11 cellular contexts compared by ENCODE assay signal in genomic region chr5:139276426-139276825, GRCh38. TPM values are rescaled to one million over a fixed set of nuclear protein-coding genes. Genes with fewer than 3 reads are reported as not detected.
DNase-seq lines count a peak whose midpoint lies in the region; ATAC-seq and TF ChIP-seq lines count a peak whose summit lies in the region.
"Had no signal": no experiment of that assay in that cellular context is flagged by ENCODE, and none has a peak within 500 bp of the region (broad histone marks: within the 10 kb centered on the region; RNA-seq: fewer than 3 reads in every experiment).

No MANE protein-coding gene starts in this region.

- DNase-seq in activated CD4-positive, alpha-beta T cell treated with anti-CD3 and anti-CD28 coated beads, Interleukin-2, amount 10 ng/mL, durations not matched to agents 7 days and 5 days: no peak
- DNase-seq in activated CD4-positive, alpha-beta T cell treated with anti-CD3 and anti-CD28 coated beads, Interleukin-2, amount 50 U/mL, for 1 hour: no peak
- peak; percentile 85 for DNase-seq in LNCaP clone FGC (ENCODE audit: low read depth)
- DNase-seq in dorsolateral prefrontal cortex: no peak
- no peak for DNase-seq in NCI-H2081 treated with DMSO at 0.1 percent for 48 hours (lab: John Stamatoyannopoulos, UW)
- DNase-seq in activated effector memory CD4-positive, alpha-beta T cell treated with Interleukin-2 at 50 U/mL for 16 hours: no peak
- DNase-seq: NCI-H1417 treated with DMSO at 0.1 percent for 48 hours; stimulated activated CD4-positive, alpha-beta T cell treated with anti-CD3 and anti-CD28 coated beads, Interleukin-4, amount 100 ng/mL, for 24 hours had no signal

- H3K4me3 ChIP-seq in LNCaP clone FGC (ENCODE audit: low read depth, low read length) (peak overlapping the region; percentile 98), dorsolateral prefrontal cortex (peak overlapping the region in 1 of 59 donors; percentile 2), skeletal muscle tissue (ENCODE audit: low read length in 3 of 3) (no peak overlapping the region)

- intact Hi-C loops in dorsolateral prefrontal cortex (cut with DNase I): loop anchor here in 1 of 2 donors (10.0 kb wide), 1 partner anchor 238 kb away; no protein-coding TSS in a partner anchor

- H3K27me3 ChIP-seq in dorsolateral prefrontal cortex: no peaks in the 10 kb centered on the region
- no peaks in the 10 kb centered on the region for H3K27me3 ChIP-seq in skeletal muscle tissue (ENCODE audit: control insufficient read depth in 3 of 3, insufficient read depth in 3 of 3, low read length in 3 of 3)

- H3K27ac Mint-ChIP-seq in activated CD4-positive, alpha-beta T cell treated with anti-CD3 and anti-CD28 coated beads, Interleukin-2, amount 10 ng/mL, durations not matched to agents 7 days and 5 days: no peak overlapping the region

- TF ChIP-seq CTCF in LNCaP clone FGC (IDR thresholded peaks at IDR 0.05; ENCODE audit: control insufficient read depth, extremely low read depth, insufficient read depth) (no peak), dorsolateral prefrontal cortex (IDR thresholded peaks at IDR 0.05 in 54 of 56, conservative IDR thresholded peaks at IDR 0.05 in 2 of 56; ENCODE audit: low read depth in 1 of 56, partially characterized antibody in 56 of 56) (no peak)

- peak overlapping the region; percentile 70 for H3K4me3 Mint-ChIP-seq in activated CD4-positive, alpha-beta T cell treated with anti-CD3 and anti-CD28 coated beads, Interleukin-2, amount 10 ng/mL, durations not matched to agents 7 days and 5 days

- peak overlapping the region in 49 of 59 donors; percentile 4 to 88 (median 71) for H3K27ac ChIP-seq in dorsolateral prefrontal cortex
- peak overlapping the region; percentile 64 for H3K27ac ChIP-seq in skeletal muscle tissue (ENCODE audit: low read depth, low read length)

- no peak overlapping the region for H3K9ac ChIP-seq in skeletal muscle tissue (ENCODE audit: low read depth in 1 of 3, low read length in 3 of 3)

- no peaks in the 10 kb centered on the region for H3K9me3 Mint-ChIP-seq in activated CD4-positive, alpha-beta T cell treated with anti-CD3 and anti-CD28 coated beads, Interleukin-2, amount 10 ng/mL, durations not matched to agents 7 days and 5 days

- CTCF ChIA-PET in activated CD4-positive, alpha-beta T cell treated with anti-CD3 and anti-CD28 coated beads, Interleukin-2, amount 10 ng/mL, durations not matched to agents 7 days and 5 days (lab: Charles Lee): interaction anchor here (0.7 to 1.7 kb wide), 10 partner anchors 10 to 923 kb away, joined by 3 to 5 read pairs (median 3); partner anchors contain the start of gene PROB1

- H3K36me3 Mint-ChIP-seq in activated CD4-positive, alpha-beta T cell treated with anti-CD3 and anti-CD28 coated beads, Interleukin-2, amount 10 ng/mL, durations not matched to agents 7 days and 5 days (ENCODE audit: low read depth): peaks cover 36% of the 10 kb centered on the region
- H3K36me3 Mint-ChIP-seq: brain had no signal

- peaks cover 44 to 76% (median 46%) of the 10 kb centered on the region in 3 donors for H3K4me1 ChIP-seq in skeletal muscle tissue (ENCODE audit: control insufficient read depth in 3 of 3, insufficient read depth in 3 of 3, low read length in 3 of 3)

- peaks cover 0 to 25% (median 10%) of the 10 kb centered on the region in 3 donors for H3K36me3 ChIP-seq in skeletal muscle tissue (ENCODE audit: control insufficient read depth in 3 of 3, insufficient read depth in 3 of 3, low read length in 3 of 3)

- H3K9me3 ChIP-seq in skeletal muscle tissue (ENCODE audit: control insufficient read depth in 3 of 3, low read length in 3 of 3): no peaks in the 10 kb centered on the region

- no peak for ATAC-seq in GM18858 (IDR thresholded peaks at IDR 0.05; ENCODE audit: unreplicated experiment)

- peaks cover 3% of the 10 kb centered on the region for H3K27me3 Mint-ChIP-seq in activated CD4-positive, alpha-beta T cell treated with anti-CD3 and anti-CD28 coated beads, Interleukin-2, amount 10 ng/mL, durations not matched to agents 7 days and 5 days

- H3K4me1 Mint-ChIP-seq in activated CD4-positive, alpha-beta T cell treated with anti-CD3 and anti-CD28 coated beads, Interleukin-2, amount 10 ng/mL, durations not matched to agents 7 days and 5 days: peaks cover 64% of the 10 kb centered on the region

- POLR2A ChIA-PET in activated CD4-positive, alpha-beta T cell treated with anti-CD3 and anti-CD28 coated beads, Interleukin-2, amount 10 ng/mL, durations not matched to agents 7 days and 5 days (lab: Charles Lee): no interaction called here

RNA-seq across cellular contexts. Expression of gene MATR3, which starts 17.1 kb away (rescaled TPM):
- 100 to 1,000 TPM; 168 to 222 TPM for total RNA-seq in activated CD4-positive, alpha-beta T cell treated with anti-CD3 and anti-CD28 coated beads, Interleukin-2, amount 10 ng/mL, durations not matched to agents 7 days and 5 days
- 100 to 1,000 TPM; 154 to 477 (median 345) TPM for total RNA-seq in dorsolateral prefrontal cortex
- total RNA-seq in skeletal muscle tissue: 169 TPM
